In genomic region chr6:16236009-16236501, GRCh38 we compare ENCODE assay signal across 12 cellular contexts. TPM values are rescaled to one million over a fixed set of nuclear protein-coding genes. Genes with fewer than 3 reads are reported as not detected.
DNase-seq lines count a peak whose midpoint lies in the region; ATAC-seq and TF ChIP-seq lines count a peak whose summit lies in the region.
"Had no signal": no experiment of that assay in that cellular context is flagged by ENCODE, and none has a peak within 500 bp of the region (broad histone marks: within the 10 kb centered on the region; RNA-seq: fewer than 3 reads in every experiment).

No MANE protein-coding gene starts in this region.

- peaks cover 26% of the 10 kb centered on the region for H3K4me1 Mint-ChIP-seq in memory B cell

- H3K36me3 ChIP-seq in Karpas-422 (ENCODE audit: insufficient read depth, low read length) = no peaks in the 10 kb centered on the region
- no peaks in the 10 kb centered on the region for H3K36me3 ChIP-seq in adrenal gland (replicated peaks in 1 of 2)
- no peaks in the 10 kb centered on the region for H3K36me3 ChIP-seq in tibial artery

- no peaks in the 10 kb centered on the region for H3K9me3 ChIP-seq in Karpas-422 (ENCODE audit: low read length)
- H3K9me3 ChIP-seq in adrenal gland (replicated peaks in 1 of 3) = no peaks in the 10 kb centered on the region
- no peaks in the 10 kb centered on the region for H3K9me3 ChIP-seq in tibial artery

- no peak for TF ChIP-seq CTCF in adrenal gland (IDR thresholded peaks at IDR 0.05)
- TF ChIP-seq CTCF in tibial artery (IDR thresholded peaks at IDR 0.05) = no peak

- H3K4me3 Mint-ChIP-seq in memory B cell = peak overlapping the region; percentile 25

- intact Hi-C loops in adrenal gland (cut with DNase I) = no loop called here
- intact Hi-C loops in tibial artery (cut with DNase I; ENCODE audit: low total_unique reads) = loop anchor here (5.0 kb wide), 1 partner anchor 86 kb away; no protein-coding TSS in a partner anchor

- no peak overlapping the region for H3K27ac ChIP-seq in Karpas-422 (ENCODE audit: low read length)
- H3K27ac ChIP-seq in adrenal gland = peak overlapping the region in 4 of 5 donors; percentile 35 to 57 (median 42)
- peak overlapping the region; percentile 87 for H3K27ac ChIP-seq in tibial artery

- no peak for ATAC-seq in memory B cell (ENCODE audit: low read depth)

- H4K20me1 ChIP-seq in Karpas-422 (ENCODE audit: insufficient read depth, low read depth, low read length) = no peaks in the 10 kb centered on the region

- H3K4me1 ChIP-seq in Karpas-422 (ENCODE audit: low read length) (peaks cover 6% of the 10 kb centered on the region), adrenal gland (replicated peaks in 1 of 2) (peaks cover 5 to 33% of the 10 kb centered on the region in 2 donors), tibial artery (peaks cover 0 to 36% (median 22%) of the 10 kb centered on the region in 4 donors)

- H3K9me3 Mint-ChIP-seq in memory B cell = no peaks in the 10 kb centered on the region

- no peaks in the 10 kb centered on the region for H3K79me2 ChIP-seq in Karpas-422 (ENCODE audit: low read length)

- H3K27me3 ChIP-seq in Karpas-422 (ENCODE audit: low read length) (no peaks in the 10 kb centered on the region), adrenal gland (no peaks in the 10 kb centered on the region), tibial artery (no peaks in the 10 kb centered on the region)

- H3K27me3 Mint-ChIP-seq in memory B cell = peaks cover 12% of the 10 kb centered on the region

- no peak overlapping the region for H2AFZ ChIP-seq in Karpas-422 (ENCODE audit: low read length)

- H3K27ac Mint-ChIP-seq in memory B cell = no peak overlapping the region

- peak overlapping the region; percentile 16 for H3K4me2 ChIP-seq in Karpas-422 (ENCODE audit: low read depth, low read length, poor library complexity, severe bottlenecking)

- H3K9me2 ChIP-seq in Karpas-422 (replicated peaks; ENCODE audit: insufficient read depth, low read length) = no peaks in the 10 kb centered on the region

- DNase-seq in Karpas-422 = no peak
- DNase-seq in adrenal gland = no peak
- no peak for DNase-seq in memory B cell (ENCODE audit: low spot score in 2 of 2)
- no peak for DNase-seq in tibial artery
- no peak for DNase-seq in NCI-H1694 (lab: John Stamatoyannopoulos, UW)
- DNase-seq in stimulated activated CD8-positive, alpha-beta memory T cell treated with anti-CD3 and anti-CD28 coated beads, Interleukin-4, amount 100 ng/mL, for 48 hours = no peak
- no peak for DNase-seq in stimulated activated naive CD4-positive, alpha-beta T cell treated with Interleukin-2 at 50 U/mL for 16 hours (lab: John Stamatoyannopoulos, UW)
- DNase-seq: activated CD4-positive, alpha-beta T cell treated with anti-CD3 and anti-CD28 coated beads for 48 hours; activated gamma-delta T cell treated with Interleukin-2 at 50 U/mL for 16 hours; cerebellar nuclear complex; NCI-H1105; NCI-H526 had no signal

- no peak overlapping the region for H3K9ac ChIP-seq in Karpas-422 (ENCODE audit: low read length)

- H3K4me3 ChIP-seq in Karpas-422 (ENCODE audit: low read length) = no peak overlapping the region
- H3K4me3 ChIP-seq in adrenal gland = peak overlapping the region in 2 of 4 donors; percentile 1 to 36
- peak overlapping the region in 1 of 2 donors; percentile 19 for H3K4me3 ChIP-seq in tibial artery

- 61 to 70% (median 68%) methylated on average over 4 of the region's 4 CpGs for WGBS in adrenal gland, 4 donors

- TF ChIP-seq POLR2A in adrenal gland (IDR thresholded peaks at IDR 0.05) = no peak

- no peaks in the 10 kb centered on the region for H3K36me3 Mint-ChIP-seq in memory B cell

RNA-seq across cellular contexts. Expression of gene GMPR, which starts 2.3 kb away (rescaled TPM):
- not detected in 2 replicates for total RNA-seq in Karpas-422 (2014; rRNA removed; shearing (Covaris generic); ENCODE audit: low replicate concordance)
- total RNA-seq in adrenal gland = 10 to 100 TPM; 18.5 to 47.6 (median 26.3) TPM
- 10 to 100 TPM; 17.0 to 49.1 (median 31.8) TPM for polyA plus RNA-seq in adrenal gland

Comparison
In these comparisons a context has a peak if more than half of its experiments do, and no peak if none do; other contexts are left out.
1. RNA of gene GMPR, which starts 2.3 kb away (total RNA-seq): 18.5 to 47.6 TPM in adrenal gland; not detected in Karpas-422; every median in the first group is over 10 times any median in the second.